Comparison of ENCODE assay signal across 12 cellular contexts in genomic region chr12:80802652-80803051, GRCh38.
DNase-seq lines count a peak whose midpoint lies in the region; ATAC-seq and TF ChIP-seq lines count a peak whose summit lies in the region.
"Had no signal": no experiment of that assay in that cellular context is flagged by ENCODE, and none has a peak within 500 bp of the region (broad histone marks: within the 10 kb centered on the region; RNA-seq: fewer than 3 reads in every experiment).

No MANE protein-coding gene starts in this region.

- H3K27me3 Mint-ChIP-seq in stimulated activated naive B cell treated with anti-CD40 and anti-IgM and Interleukin-4, amounts not matched to agents 10 μg/mL and 1 μg/mL and 100 μg/mL, for 72 hours: no peaks in the 10 kb centered on the region

- peak overlapping the region; percentile 20 for H3K4me2 ChIP-seq in OCI-LY7 (ENCODE audit: low read length)

- DNase-seq in OCI-LY7 (ENCODE audit: low spot score) (peak; percentile 45), HAP-1 (ENCODE audit: low spot score in 2 of 2) (no peak), NAMALWA (ENCODE audit: low spot score) (no peak), NOMO-1 (lab: John Stamatoyannopoulos, UW; ENCODE audit: unreplicated experiment in 2 of 2) (no peak)
- DNase-seq in stimulated activated naive B cell treated with anti-CD40 and anti-IgM and Interleukin-4, amounts not matched to agents 10 μg/mL and 1 μg/mL and 100 μg/mL, for 72 hours: no peak
- DNase-seq: activated gamma-delta T cell treated with Interleukin-2 at 50 U/mL for 16 hours, brain microvascular endothelial cell, trophoblast cell had no signal

- no peak for TF ChIP-seq CTCF in OCI-LY7 (conservative IDR thresholded peaks at IDR 0.05; ENCODE audit: low read length)

- H3K4me3 ChIP-seq in OCI-LY7 (ENCODE audit: low read depth, low read length, poor library complexity, severe bottlenecking): no peak overlapping the region
- H3K4me3 ChIP-seq in HAP-1: no peak overlapping the region

- H3K4me3 Mint-ChIP-seq in stimulated activated naive B cell treated with anti-CD40 and anti-IgM and Interleukin-4, amounts not matched to agents 10 μg/mL and 1 μg/mL and 100 μg/mL, for 72 hours: no peak overlapping the region
- H3K4me3 Mint-ChIP-seq: CD14-positive monocyte had no signal

- intact Hi-C loops in OCI-LY7 (cut with micrococcal nuclease; ENCODE audit: unreplicated experiment): loop anchor here (2.0 kb wide), 1 partner anchor 18 kb away; no protein-coding TSS in a partner anchor

- no peak overlapping the region for H3K27ac Mint-ChIP-seq in stimulated activated naive B cell treated with anti-CD40 and anti-IgM and Interleukin-4, amounts not matched to agents 10 μg/mL and 1 μg/mL and 100 μg/mL, for 72 hours

- peaks cover 4% of the 10 kb centered on the region in 2 donors for H3K9me3 Mint-ChIP-seq in stimulated activated naive B cell treated with anti-CD40 and anti-IgM and Interleukin-4, amounts not matched to agents 10 μg/mL and 1 μg/mL and 100 μg/mL, for 72 hours

- no peaks in the 10 kb centered on the region for H3K4me1 Mint-ChIP-seq in stimulated activated naive B cell treated with anti-CD40 and anti-IgM and Interleukin-4, amounts not matched to agents 10 μg/mL and 1 μg/mL and 100 μg/mL, for 72 hours
- H3K4me1 Mint-ChIP-seq: CD14-positive monocyte had no signal

- peaks cover 21% of the 10 kb centered on the region for H3K4me1 ChIP-seq in OCI-LY7 (ENCODE audit: insufficient read depth, low read length, poor library complexity, severe bottlenecking)
- H3K4me1 ChIP-seq in HAP-1: no peaks in the 10 kb centered on the region; the same call in 1 of the 2 replicates

- CTCF ChIA-PET in OCI-LY7 (lab: Charles Lee; ENCODE audit: unreplicated experiment): no interaction called here

- H3K36me3 ChIP-seq in OCI-LY7 (ENCODE audit: insufficient read depth, low read length): no peaks in the 10 kb centered on the region
- H3K36me3 ChIP-seq in HAP-1 (replicated peaks): peaks cover 16% of the 10 kb centered on the region
- H3K36me3 ChIP-seq: brain microvascular endothelial cell had no signal

- no peak overlapping the region for H2AFZ ChIP-seq in OCI-LY7 (ENCODE audit: low read length)

- POLR2A ChIA-PET in OCI-LY7 (lab: Charles Lee): interaction anchor here (1.9 to 3.3 kb wide), 2 partner anchors 14 to 19 kb away, joined by 8 to 20 read pairs; no protein-coding TSS in a partner anchor

- no peaks in the 10 kb centered on the region for H3K27me3 ChIP-seq in HAP-1 (ENCODE audit: low read depth)
- H3K27me3 ChIP-seq: brain microvascular endothelial cell had no signal

- H4K20me1 ChIP-seq in OCI-LY7 (ENCODE audit: insufficient read depth, low read length): no peaks in the 10 kb centered on the region

- H3K79me2 ChIP-seq in OCI-LY7 (ENCODE audit: insufficient read depth, low read depth, low read length): no peaks in the 10 kb centered on the region

- ATAC-seq in GM19043 (IDR thresholded peaks at IDR 0.05; ENCODE audit: low read depth, unreplicated experiment) (peak; percentile 77), GM21786 (IDR thresholded peaks at IDR 0.05; ENCODE audit: unreplicated experiment) (peak; percentile 91), HG03095 (IDR thresholded peaks at IDR 0.05; ENCODE audit: unreplicated experiment) (peak; percentile 65)
- no peak for ATAC-seq in stimulated activated naive B cell treated with anti-CD40 and anti-IgM and Interleukin-4, amounts not matched to agents 10 μg/mL and 1 μg/mL and 100 μg/mL, for 72 hours (replicated peaks)

- H3K9me3 ChIP-seq in OCI-LY7 (ENCODE audit: low read length) (no peaks in the 10 kb centered on the region), HAP-1 (no peaks in the 10 kb centered on the region)

- no TSS peak for BruUV-seq in OCI-LY7 (replicated peaks; lab: Mats Ljungman, UMichigan)

- no peaks in the 10 kb centered on the region for H3K9me2 ChIP-seq in OCI-LY7 (ENCODE audit: insufficient read depth, low read length)

- no peaks in the 10 kb centered on the region for H3K36me3 Mint-ChIP-seq in stimulated activated naive B cell treated with anti-CD40 and anti-IgM and Interleukin-4, amounts not matched to agents 10 μg/mL and 1 μg/mL and 100 μg/mL, for 72 hours

- peak overlapping the region; percentile 36 for H3K27ac ChIP-seq in OCI-LY7 (ENCODE audit: low read depth, low read length, poor library complexity, severe bottlenecking)
- H3K27ac ChIP-seq: brain microvascular endothelial cell had no signal

- in situ Hi-C loops in HAP-1 (cut with MboI; ENCODE audit: low sequenced_read_pairs): no loop called here

Comparison
In these comparisons a context has a peak if more than half of its experiments do, and no peak if none do; other contexts are left out.
1. ATAC-seq: peak in GM19043 (single experiment), GM21786 (single experiment) and HG03095 (single experiment); none in stimulated activated naive B cell treated with anti-CD40 and anti-IgM and Interleukin-4, amounts not matched to agents 10 μg/mL and 1 μg/mL and 100 μg/mL, for 72 hours (0 of 2).